Comparison of ENCODE assay signal across 18 cellular contexts in genomic region chr1:30895942-30896660, GRCh38. TPM values are rescaled to one million over a fixed set of nuclear protein-coding genes. Genes with fewer than 3 reads are reported as not detected.
DNase-seq lines count a peak whose midpoint lies in the region; ATAC-seq, FAIRE-seq and TF ChIP-seq lines count a peak whose summit lies in the region.
"Had no signal": no experiment of that assay in that cellular context is flagged by ENCODE, and none has a peak within 500 bp of the region (broad histone marks: within the 10 kb centered on the region; RNA-seq: fewer than 3 reads in every experiment).

No MANE protein-coding gene starts in this region.

- H3K27ac ChIP-seq in SK-N-SH (ENCODE audit: low read depth in 2 of 2, low read length in 1 of 2) = no peak overlapping the region
- peak overlapping the region; percentile 66; the same call in 1 of the 3 replicates for H3K27ac ChIP-seq in K562 (ENCODE audit: extremely low read depth, low read depth, low read length)
- H3K27ac ChIP-seq in muscle layer of colon (ENCODE audit: low read depth, low read length) = peak overlapping the region; percentile 82

- H3K4me3 Mint-ChIP-seq in mesothelial cell of epicardium = no peak overlapping the region
- H3K4me3 Mint-ChIP-seq: CD4-positive, alpha-beta T cell; IgD-negative memory B cell; stimulated activated effector memory CD8-positive, alpha-beta T cell treated with anti-CD3 and anti-CD28 coated beads, Interleukin-12 subunit alpha, Interleukin-12 subunit beta, amount 100 ng/mL, for 72 hours; T-helper 2 cell treated with Interferon-gamma antibody and Interleukin-4, amounts not matched to agents 5 μg/mL and 100 μg/mL, for 36 hours had no signal

- H3K36me3 Mint-ChIP-seq in mesothelial cell of epicardium = no peaks in the 10 kb centered on the region

- peak; percentile 6 for FAIRE-seq in K562 (lab: Jason Lieb, UNC)

- intact Hi-C loops in K562 (cut with micrococcal nuclease) = no loop called here

- H3K9me3 ChIP-seq in SK-N-SH = no peaks in the 10 kb centered on the region
- no peaks in the 10 kb centered on the region; the same call in 1 of the 2 replicates for H3K9me3 ChIP-seq in K562 (replicated peaks; ENCODE audit: control insufficient read depth, insufficient read depth, low read depth, low read length)
- no peaks in the 10 kb centered on the region for H3K9me3 ChIP-seq in muscle layer of colon (ENCODE audit: low read length)

- no peak overlapping the region for H3K4me3 ChIP-seq in SK-N-SH (ENCODE audit: low read depth in 2 of 2, low read length in 1 of 2)
- H3K4me3 ChIP-seq in K562 = no peak overlapping the region
- no peak overlapping the region for H3K4me3 ChIP-seq in muscle layer of colon (ENCODE audit: low read depth in 1 of 2, low read length in 2 of 2)

- no peak for TF ChIP-seq POLR2A in K562 (conservative IDR thresholded peaks at IDR 0.05)

- CTCF ChIA-PET in SK-N-SH (lab: Yijun Ruan, JAX) = interaction anchor here (1.9 to 47.0 kb wide), 3 partner anchors 15 to 114 kb away, joined by 6 to 1422 read pairs (median 9); no protein-coding TSS in a partner anchor
- CTCF ChIA-PET in K562 (lab: Yijun Ruan, JAX; ENCODE audit: low intra/inter-chr PET ratio) = no interaction called here

- WGBS in SK-N-SH (ENCODE audit: low lambda C conversion rate) = 79% methylated on average over 6 of the region's 6 CpGs
- 13% methylated on average over 4 of the region's 6 CpGs for WGBS in K562 (ENCODE audit: insufficient coverage, low coverage, missing lambda C conversion rate)

- no peak for TF ChIP-seq CTCF in SK-N-SH (IDR thresholded peaks at IDR 0.05)
- TF ChIP-seq CTCF in K562 (IDR thresholded peaks at IDR 0.05 in 2 of 3, conservative IDR thresholded peaks at IDR 0.05 in 1 of 3; ENCODE audit: insufficient read depth in 2 of 3, low read depth in 1 of 3, low read length in 3 of 3) = no peak
- no peak for TF ChIP-seq CTCF in mesothelial cell of epicardium (IDR thresholded peaks at IDR 0.05; ENCODE audit: unreplicated experiment)

- peaks cover 8% of the 10 kb centered on the region for H3K9me1 ChIP-seq in K562 (ENCODE audit: control insufficient read depth, insufficient read depth, low read length)

- TF ChIP-seq EP300 in SK-N-SH (IDR thresholded peaks at IDR 0.05; ENCODE audit: borderline replicate concordance in 1 of 2, low read depth in 1 of 2, low read length in 1 of 2) (no peak), K562 (IDR thresholded peaks at IDR 0.05; ENCODE audit: low read length) (peak; percentile 74)

- ATAC-seq in SK-N-SH treated with all-trans-retinoic acid at 6 μM for 48 hours (peak; percentile 11; the same call in 1 of the 3 replicates), K562 (peak; percentile 69)
- ATAC-seq: stimulated activated effector memory CD8-positive, alpha-beta T cell treated with anti-CD3 and anti-CD28 coated beads, Interleukin-12 subunit alpha, Interleukin-12 subunit beta, amount 100 ng/mL, for 72 hours had no signal

- no peaks in the 10 kb centered on the region for H3F3A ChIP-seq in SK-N-SH (replicated peaks; ENCODE audit: insufficient read depth)

- H3K4me2 ChIP-seq in SK-N-SH (no peak overlapping the region), K562 (ENCODE audit: insufficient read depth, low read length) (peak overlapping the region; percentile 49; the same call in 1 of the 2 replicates)

- H3K9me2 ChIP-seq in SK-N-SH = no peaks in the 10 kb centered on the region

- no TSS peak for BruUV-seq in K562 (replicated peaks; lab: Mats Ljungman, UMichigan)

- H4K20me1 ChIP-seq in SK-N-SH (ENCODE audit: insufficient read depth) (peaks cover 80% of the 10 kb centered on the region), K562 (replicated peaks; ENCODE audit: control insufficient read depth, insufficient read depth, low read length) (peaks cover 9% of the 10 kb centered on the region)

- TF ChIP-seq RAD21 in SK-N-SH (IDR thresholded peaks at IDR 0.05; ENCODE audit: low read length) (no peak), K562 (CRISPR knock-in tag; conservative IDR thresholded peaks at IDR 0.05 in 1 of 2, IDR thresholded peaks at IDR 0.05 in 1 of 2) (no peak)

- H3K36me3 ChIP-seq in SK-N-SH (replicated peaks in 1 of 2; ENCODE audit: control insufficient read depth in 1 of 2, insufficient read depth in 2 of 2, low read length in 1 of 2) (no peaks in the 10 kb centered on the region), K562 (ENCODE audit: control insufficient read depth, insufficient read depth, low read length) (peaks cover 3% of the 10 kb centered on the region; the same call in 1 of the 3 replicates), muscle layer of colon (ENCODE audit: insufficient read depth, low read length) (peaks cover 6% of the 10 kb centered on the region)

- H3K9ac ChIP-seq in SK-N-SH (no peak overlapping the region), K562 (ENCODE audit: insufficient read depth in 1 of 2, low read depth in 2 of 2, low read length in 2 of 2) (peak overlapping the region; percentile 49 to 69; a peak in 3 of 4 replicates), muscle layer of colon (ENCODE audit: low read length) (no peak overlapping the region)

- H3K27me3 ChIP-seq in SK-N-SH (ENCODE audit: insufficient read depth) (no peaks in the 10 kb centered on the region), K562 (ENCODE audit: control insufficient read depth in 2 of 2, insufficient read depth in 2 of 2, low read length in 2 of 2) (no peaks in the 10 kb centered on the region), muscle layer of colon (ENCODE audit: control insufficient read depth in 1 of 2, insufficient read depth in 2 of 2, low read length in 2 of 2) (no peaks in the 10 kb centered on the region)

- POLR2A ChIA-PET in SK-N-SH (lab: Yijun Ruan, JAX) = no interaction called here
- POLR2A ChIA-PET in K562 (lab: Yijun Ruan, JAX) = interaction anchor here (0.6 to 3.0 kb wide), 10 partner anchors 8 to 58 kb away, joined by 3 to 12 read pairs (median 4); no protein-coding TSS in a partner anchor

- no peaks in the 10 kb centered on the region for H3K9me3 Mint-ChIP-seq in mesothelial cell of epicardium
- H3K9me3 Mint-ChIP-seq: CD4-positive, alpha-beta T cell; IgD-negative memory B cell; T-helper 2 cell treated with Interferon-gamma antibody and Interleukin-4, amounts not matched to agents 5 μg/mL and 100 μg/mL, for 36 hours had no signal

- H2AFZ ChIP-seq in SK-N-SH (ENCODE audit: low read depth) (no peak overlapping the region), K562 (ENCODE audit: low read depth, low read length) (no peak overlapping the region)

- H3K79me2 ChIP-seq in SK-N-SH (ENCODE audit: insufficient read depth) (peaks cover 49% of the 10 kb centered on the region; the same call in 1 of the 2 replicates), K562 (ENCODE audit: control insufficient read depth, insufficient read depth, low read length) (0 out of 3 replicates have a peak, but pooled peaks cover 9% of the 10 kb centered on the region)

- no peaks in the 10 kb centered on the region for H3K27me3 Mint-ChIP-seq in mesothelial cell of epicardium (ENCODE audit: low read depth)

- peaks cover 3 to 12% of the 10 kb centered on the region in 2 experiments; a peak in 2 of 4 replicates for H3K4me1 ChIP-seq in SK-N-SH (ENCODE audit: control insufficient read depth in 1 of 2, insufficient read depth in 2 of 2, low read depth in 1 of 2, low read length in 1 of 2)
- peaks cover 52 to 64% of the 10 kb centered on the region in 2 experiments for H3K4me1 ChIP-seq in K562 (replicated peaks in 1 of 2; ENCODE audit: control insufficient read depth in 2 of 2, insufficient read depth in 2 of 2, low read length in 2 of 2)
- peaks cover 81% of the 10 kb centered on the region for H3K4me1 ChIP-seq in muscle layer of colon (ENCODE audit: insufficient read depth, low read length)

- no peak overlapping the region for H3K27ac Mint-ChIP-seq in mesothelial cell of epicardium
- H3K27ac Mint-ChIP-seq: CD4-positive, alpha-beta T cell; IgD-negative memory B cell; T-helper 2 cell treated with Interferon-gamma antibody and Interleukin-4, amounts not matched to agents 5 μg/mL and 100 μg/mL, for 36 hours had no signal

- peaks cover 19% of the 10 kb centered on the region for H3K4me1 Mint-ChIP-seq in mesothelial cell of epicardium

- DNase-seq in SK-N-SH (no peak), K562 (ENCODE audit: extremely low read depth in 1 of 4, low spot score in 3 of 4) (no peak), mesothelial cell of epicardium (ENCODE audit: low spot score in 2 of 2, unreplicated experiment in 2 of 2) (no peak), KBM-7 (no peak), germinal center (ENCODE audit: low spot score) (no peak), NCI-H345 (lab: John Stamatoyannopoulos, UW) (no peak)
- DNase-seq: activated gamma-delta T cell treated with Interleukin-2 at 50 U/mL for 16 hours; CD4-positive, alpha-beta T cell; cortex of kidney; DMS79 treated with DMSO at 0.1 percent for 48 hours; hippocampal formation; left cardiac atrium; SHP77 had no signal

- in situ Hi-C loops in K562 (cut with MboI) (no loop called here), KBM-7 (cut with MboI; ENCODE audit: low pct_unique_long_range_greater_than_20kb, low sequenced_read_pairs) (no loop called here)

TF ChIP-seq in SK-N-SH treated with all-trans-retinoic acid at 6 μM for 48 hours, 23 proteins besides CTCF, POLR2A, EP300 and RAD21 (continues in another document):
- TF ChIP-seq ZFP3 (CRISPR knock-in tag; IDR thresholded peaks at IDR 0.05) = peak; percentile 98

TF ChIP-seq in SK-N-SH, 30 proteins besides CTCF, POLR2A, EP300 and RAD21 (continues in another document):
- TF ChIP-seq FOXM1 (IDR thresholded peaks at IDR 0.05; ENCODE audit: low read depth) = no peak

RNA-seq across cellular contexts. Expression of gene SDC3, which starts 12.5 kb away (rescaled TPM):
- polyA plus RNA-seq in SK-N-SH (2012; rRNA removed) (16.2 and 18.8 TPM in 2 replicates), K562 (2011; rRNA removed) (6.5 and 8.9 TPM in 2 replicates), K562 (2014; fragmentation: Illumina TruSeq; extraction: Trizol) (30.5 and 39.3 TPM in 2 replicates), K562 (2014; fragmentation: Nextera tagmentation; extraction: Ambion mirVana) (under 1 TPM; 0.38 to 0.56 TPM), K562 (2014; rRNA removed) (20.4 and 24.5 TPM in 2 replicates)
- 14.0 and 19.2 TPM in 2 replicates for polyA plus RNA-seq in SK-N-SH (2012; cell fraction: cytosol; rRNA removed)
- polyA plus RNA-seq in SK-N-SH (2012; cell fraction: nucleus; rRNA removed) = 17.4 and 19.3 TPM in 2 replicates
- total RNA-seq in K562 (2011; cell fraction: chromatin; rRNA removed; ENCODE audit: low replicate concordance) = 13.1 and 24.6 TPM in 2 replicates
- total RNA-seq in K562 (2011; cell fraction: nucleolus; rRNA removed) = 24.0 and 32.2 TPM in 2 replicates
- 29.8 and 31.2 TPM in 2 replicates for total RNA-seq in K562 (2011; cell fraction: nucleoplasm; rRNA removed)
- total RNA-seq in K562 (2014; rRNA removed) (12.1 and 20.7 TPM in 2 replicates), K562 (2014; rRNA removed; fragmentation: Illumina TruSeq; extraction: Trizol) (8.6 and 9.0 TPM in 2 replicates), K562 (2015; rRNA removed; fragmentation: Illumina TruSeq; extraction: Trizol) (17.6 and 18.3 TPM in 2 replicates), K562 (2021) (39.4 and 44.1 TPM in 2 replicates), mesothelial cell of epicardium (43.2 to 46.7 TPM (median 43.3 TPM) in 3 replicates)
- 8.4 and 12.2 TPM in 2 replicates for polyA plus RNA-seq in K562 (2011; cell fraction: cytosol; rRNA removed)
- 15.0 and 19.6 TPM in 2 replicates for polyA plus RNA-seq in K562 (2011; cell fraction: nucleus; rRNA removed)
- polyA plus RNA-seq in K562 (2012) = 39.4 and 99.6 TPM in 2 replicates
- polyA minus RNA-seq in K562 (2011; rRNA and poly(A)+ RNA removed) = 4.6 and 6.4 TPM in 2 replicates
- 12.1 and 19.4 TPM in 2 replicates for polyA minus RNA-seq in K562 (2011; cell fraction: cytosol; rRNA and poly(A)+ RNA removed)
- polyA minus RNA-seq in K562 (2011; cell fraction: nucleus; rRNA and poly(A)+ RNA removed) = 3.4 and 3.8 TPM in 2 replicates
- polyA plus RNA-seq: IgD-negative memory B cell had no signal

Comparison
In these comparisons a context has a peak if more than half of its experiments do, and no peak if none do; other contexts are left out.
1. H3K27ac ChIP-seq: peak in K562 (single experiment) and muscle layer of colon (single experiment); none in SK-N-SH (0 of 2).
2. H3K9ac ChIP-seq: peak in K562 (2 of 2); none in SK-N-SH (single experiment) and muscle layer of colon (single experiment).